ENCODE assay signal across 11 cellular contexts in the genomic region with DNA sequence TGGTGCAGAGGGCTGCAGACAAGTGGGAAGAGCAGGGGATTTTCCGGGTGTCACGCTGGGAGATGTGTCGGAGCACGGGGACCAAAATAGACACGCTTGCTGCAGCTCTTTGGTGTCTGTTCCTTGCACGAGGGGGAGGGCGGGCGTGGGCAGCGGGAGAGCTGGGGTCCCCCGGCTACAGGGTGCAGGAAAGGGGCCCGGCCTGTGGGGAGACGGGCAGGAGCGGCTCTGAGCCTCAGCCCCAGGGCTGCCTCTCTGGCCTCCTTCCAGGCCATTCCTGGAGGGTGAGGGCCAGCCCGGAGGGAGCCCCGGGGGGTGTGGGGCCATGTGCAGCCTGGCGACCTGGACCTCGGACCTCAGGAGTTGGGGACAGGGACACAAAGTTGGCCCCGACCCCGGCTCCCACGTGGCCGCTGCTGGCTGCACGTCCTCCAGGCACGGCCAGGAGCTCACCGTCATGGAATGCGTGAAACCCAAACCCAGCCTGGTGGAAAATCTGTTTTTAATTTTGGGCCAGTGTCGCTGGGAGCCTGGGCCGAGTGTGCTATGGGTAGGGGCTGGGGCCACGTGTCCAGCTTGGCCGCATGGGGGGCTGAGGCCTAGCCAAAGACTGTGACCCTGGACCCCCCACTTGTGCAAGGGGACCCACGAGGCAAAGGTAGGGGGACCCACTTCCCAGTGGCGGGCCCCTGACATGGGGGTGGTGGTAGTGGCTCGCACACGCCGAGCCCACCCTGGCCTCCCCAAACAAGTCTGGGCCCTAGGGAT. TPM values are rescaled to one million over a fixed set of nuclear protein-coding genes. Genes with fewer than 3 reads are reported as not detected.
DNase-seq lines count a peak whose midpoint lies in the region; ATAC-seq and TF ChIP-seq lines count a peak whose summit lies in the region.
"Had no signal": no experiment of that assay in that cellular context is flagged by ENCODE, and none has a peak within 500 bp of the region (broad histone marks: within the 10 kb centered on the region; RNA-seq: fewer than 3 reads in every experiment).

No MANE protein-coding gene starts in this region.

- H3K4me1 Mint-ChIP-seq in HFFc6 (ENCODE audit: low read depth), result peaks cover 51% of the 10 kb centered on the region

- H3K27me3 ChIP-seq in left lung, result no peaks in the 10 kb centered on the region
- H3K27me3 ChIP-seq: pancreas had no signal

- H3K4me1 ChIP-seq in left lung, result peaks cover 64 to 99% of the 10 kb centered on the region in 2 donors

- peak overlapping the region; percentile 87 for H3K27ac Mint-ChIP-seq in HFFc6
- H3K27ac Mint-ChIP-seq: stimulated activated naive CD8-positive, alpha-beta T cell treated with anti-CD3 and anti-CD28 coated beads, Interleukin-15, Interleukin-2, amounts not matched to agents 100 ng/mL and 50 ng/mL, for 24 hours had no signal

- ATAC-seq in left lung, result no peak

- no peaks in the 10 kb centered on the region for H3K9me3 ChIP-seq in left lung
- H3K9me3 ChIP-seq: pancreas had no signal

- no peak overlapping the region for H3K4me3 ChIP-seq in left lung
- H3K4me3 ChIP-seq in lower leg skin (ENCODE audit: low read depth, poor library complexity, severe bottlenecking), result no peak overlapping the region
- H3K4me3 ChIP-seq: pancreas had no signal

- H3K36me3 Mint-ChIP-seq in HFFc6 (ENCODE audit: low read depth), result peaks cover 6% of the 10 kb centered on the region; the same call in 1 of the 2 replicates

- H3K27me3 Mint-ChIP-seq in HFFc6 (ENCODE audit: insufficient read depth), result no peaks in the 10 kb centered on the region; the same call in none of the 2 replicates
- H3K27me3 Mint-ChIP-seq: stimulated activated naive CD8-positive, alpha-beta T cell treated with anti-CD3 and anti-CD28 coated beads, Interleukin-15, Interleukin-2, amounts not matched to agents 100 ng/mL and 50 ng/mL, for 24 hours had no signal

- no peak for TF ChIP-seq CTCF in HFFc6 (IDR thresholded peaks at IDR 0.05)
- no peak for TF ChIP-seq CTCF in left lung (IDR thresholded peaks at IDR 0.05)
- no peak for TF ChIP-seq CTCF in lower leg skin (IDR thresholded peaks at IDR 0.05)

- H3K4me3 Mint-ChIP-seq in HFFc6, result peak overlapping the region; percentile 65
- H3K4me3 Mint-ChIP-seq: stimulated activated naive CD8-positive, alpha-beta T cell treated with anti-CD3 and anti-CD28 coated beads, Interleukin-15, Interleukin-2, amounts not matched to agents 100 ng/mL and 50 ng/mL, for 24 hours had no signal

- DNase-seq in HFFc6 (peak; percentile 77), cerebellar cortex (ENCODE audit: low spot score) (peak; percentile 27), left lung (peak in 1 of 2 donors; percentile 82), NOMO-1 treated with DMSO at 0.1 percent for 48 hours (lab: John Stamatoyannopoulos, UW; ENCODE audit: unreplicated experiment) (no peak), lower leg skin (ENCODE audit: low spot score in 2 of 2) (no peak), islet precursor cell (no peak)
- no peak for DNase-seq in activated T-cell treated with anti-CD3 and anti-CD28 coated beads, Interleukin-2, amount 50 U/mL, for 1 hour
- DNase-seq: Karpas-422 had no signal

- H3K27ac ChIP-seq in left lung, result peak overlapping the region; percentile 38 to 62
- H3K27ac ChIP-seq in temporal lobe (ENCODE audit: low read depth, low read length), result peak overlapping the region; percentile 30

- intact Hi-C loops in left lung (cut with DNase I) (no loop called here), lower leg skin (cut with DNase I; ENCODE audit: low total_unique reads) (no loop called here)

- H3K36me3 ChIP-seq in left lung, result no peaks in the 10 kb centered on the region
- H3K36me3 ChIP-seq: pancreas had no signal

- no peak for TF ChIP-seq POLR2A in lower leg skin (IDR thresholded peaks at IDR 0.05)

- WGBS in lower leg skin, 2 donors, result 47 to 75% methylated on average over 29 to 33 of the region's 34 CpGs

- no peaks in the 10 kb centered on the region for H3K9me3 Mint-ChIP-seq in HFFc6
- H3K9me3 Mint-ChIP-seq: stimulated activated naive CD8-positive, alpha-beta T cell treated with anti-CD3 and anti-CD28 coated beads, Interleukin-15, Interleukin-2, amounts not matched to agents 100 ng/mL and 50 ng/mL, for 24 hours had no signal

RNA-seq across cellular contexts. Expression of a gene that starts 6.6 kb away (rescaled TPM):
- total RNA-seq in HFFc6 (2021; fragmentation: NEBNext Ultra II Directional; extraction: Animal tissue kit (Norgen Biotek cat#: 25700)), result 100 to 1,000 TPM; 117 to 147 (median 123) TPM
- total RNA-seq in left lung (100 to 1,000 TPM in 1 of 2 donors, 10 to 100 TPM in 1; 82.9 to 105 TPM), temporal lobe (68.4 TPM), lower leg skin (10 to 100 TPM in 3 of 4 donors, 1 to 10 TPM in 1; 7.9 to 18.0 (median 13.9) TPM)

RNA-seq across cellular contexts. Expression of a gene that starts 49.6 kb away (rescaled TPM):
- 10 to 100 TPM in 2 of 6 experiments, 1 to 10 TPM in 4; 6.2 to 11.3 (median 7.8) TPM for total RNA-seq in HFFc6 (2021; fragmentation: NEBNext Ultra II Directional; extraction: Animal tissue kit (Norgen Biotek cat#: 25700))
- total RNA-seq in left lung (1 to 10 TPM in 1 of 2 donors, under 1 TPM in 1; 0.13 to 1.3 TPM), temporal lobe (1.5 TPM), lower leg skin (under 1 TPM in 2 of 4 donors, not detected in 2; 0.19 to 0.27 TPM)

Comparison
In these comparisons a context has a peak if more than half of its experiments do, and no peak if none do; other contexts are left out.
1. DNase-seq: peak in HFFc6 (single experiment) and cerebellar cortex (single experiment); none in NOMO-1 treated with DMSO at 0.1 percent for 48 hours (single experiment), lower leg skin (0 of 2), activated T-cell treated with anti-CD3 and anti-CD28 coated beads, Interleukin-2, amount 50 U/mL, for 1 hour (single experiment) and islet precursor cell (single experiment).